ENCODE assay signal across 8 cellular contexts in genomic region chr9:121201738-121202533, GRCh38. TPM values are rescaled to one million over a fixed set of nuclear protein-coding genes. Genes with fewer than 3 reads are reported as not detected.
DNase-seq lines count a peak whose midpoint lies in the region; ATAC-seq and TF ChIP-seq lines count a peak whose summit lies in the region.

Gene RAB14, minus strand, starts transcription at chr9:121201869. Its CDS starts 8,457 bp downstream, at chr9:121193412.

- no peaks in the 10 kb centered on the region for H3K36me3 ChIP-seq in CD8-positive, alpha-beta T cell (ENCODE audit: insufficient read depth, low read length)
- H3K36me3 ChIP-seq in right lobe of liver: no peaks in the 10 kb centered on the region

- 5% methylated on average over 11 of the region's 55 CpGs for WGBS in right lobe of liver (ENCODE audit: insufficient coverage, low coverage, low lambda C conversion rate, missing lambda C conversion rate)

- H3K36me3 Mint-ChIP-seq in CD8-positive, alpha-beta T cell: peaks cover 9% of the 10 kb centered on the region
- H3K36me3 Mint-ChIP-seq in activated CD4-positive, alpha-beta memory T cell treated with anti-CD3 and anti-CD28 coated beads for 36 hours: peaks cover 3% of the 10 kb centered on the region

- H3K4me3 ChIP-seq in CD8-positive, alpha-beta T cell (ENCODE audit: low read depth, low read length): peak within 1 kb of the TSS; percentile 77
- H3K4me3 ChIP-seq in dorsolateral prefrontal cortex: peak within 1 kb of the TSS; percentile 68 to 98 (median 88)
- peak within 1 kb of the TSS; percentile 67 to 82 (median 79) for H3K4me3 ChIP-seq in right lobe of liver

- POLR2A ChIA-PET in CD8-positive, alpha-beta T cell (lab: Charles Lee): interaction anchor here (0.7 to 1.6 kb wide), 7 partner anchors 9 to 409 kb away, joined by 3 to 14 read pairs (median 4); partner anchors contain the start of gene FBXW2
- POLR2A ChIA-PET in activated CD4-positive, alpha-beta memory T cell treated with anti-CD3 and anti-CD28 coated beads for 36 hours (lab: Charles Lee): interaction anchor here (0.6 to 1.5 kb wide), 5 partner anchors 9 to 409 kb away, joined by 4 to 7 read pairs (median 4); partner anchors contain the start of gene FBXW2

- CTCF ChIA-PET in CD8-positive, alpha-beta T cell (lab: Charles Lee): interaction anchor here (0.6 to 1.5 kb wide), 4 partner anchors 11 to 222 kb away, joined by 3 to 12 read pairs (median 4); no protein-coding TSS in a partner anchor
- CTCF ChIA-PET in activated CD4-positive, alpha-beta memory T cell treated with anti-CD3 and anti-CD28 coated beads for 36 hours (lab: Charles Lee): interaction anchor here (0.7 to 3.4 kb wide), 10 partner anchors 9 to 582 kb away, joined by 3 to 29 read pairs (median 3); no protein-coding TSS in a partner anchor

- DNase-seq in CD8-positive, alpha-beta T cell: peak; percentile 100
- DNase-seq in HK-2 (ENCODE audit: unreplicated experiment) (peak; percentile 99), NCI-H82 treated with DMSO at 0.1 percent for 48 hours (lab: John Stamatoyannopoulos, UW; ENCODE audit: unreplicated experiment) (peak; percentile 96), dorsolateral prefrontal cortex (peak; percentile 98 to 99 (median 99)), right lobe of liver (peak; percentile 100)
- peak; percentile 100 for DNase-seq in activated CD4-positive, alpha-beta memory T cell treated with anti-CD3 and anti-CD28 coated beads for 36 hours
- DNase-seq in stimulated activated CD4-positive, alpha-beta T cell treated with anti-CD3 and anti-CD28 coated beads, Interleukin-4, amount 100 ng/mL, for 4 hours: peak; percentile 100

- intact Hi-C loops in CD8-positive, alpha-beta T cell (cut with DNase I, micrococcal nuclease): loop anchor here (1.0 to 5.0 kb wide), 14 partner anchors 11 to 625 kb away; partner anchors contain the start of genes FBXW2 (in 2 of the 2), MEGF9 (in 2 of the 2), PSMD5 (in 2 of the 2) and STOM (in 2 of the 2)
- intact Hi-C loops in activated CD4-positive, alpha-beta memory T cell treated with anti-CD3 and anti-CD28 coated beads for 36 hours (cut with micrococcal nuclease): loop anchor here (1.0 to 5.0 kb wide), 7 partner anchors 81 to 622 kb away; partner anchors contain the start of genes CDK5RAP2, CNTRL, FBXW2 and PSMD5
- intact Hi-C loops in dorsolateral prefrontal cortex (cut with DNase I): loop anchor here (2.0 to 5.0 kb wide), 3 partner anchors 65 to 170 kb away; partner anchors contain the start of genes CNTRL (in 1 of the 2), GSN (in 1 of the 2) and STOM (in 1 of the 2)
- intact Hi-C loops in right lobe of liver (cut with DNase I): no loop called here

- no peaks in the 10 kb centered on the region for H3K27me3 ChIP-seq in CD8-positive, alpha-beta T cell (ENCODE audit: insufficient read depth, low read length)
- H3K27me3 ChIP-seq in dorsolateral prefrontal cortex: no peaks in the 10 kb centered on the region
- H3K27me3 ChIP-seq in right lobe of liver: no peaks in the 10 kb centered on the region

- H3K4me1 Mint-ChIP-seq in CD8-positive, alpha-beta T cell (ENCODE audit: low read depth): peaks cover 53% of the 10 kb centered on the region
- H3K4me1 Mint-ChIP-seq in activated CD4-positive, alpha-beta memory T cell treated with anti-CD3 and anti-CD28 coated beads for 36 hours (ENCODE audit: low read depth): peaks cover 39% of the 10 kb centered on the region

- H3K9me3 Mint-ChIP-seq in CD8-positive, alpha-beta T cell: no peaks in the 10 kb centered on the region
- H3K9me3 Mint-ChIP-seq in activated CD4-positive, alpha-beta memory T cell treated with anti-CD3 and anti-CD28 coated beads for 36 hours: no peaks in the 10 kb centered on the region

- peak within 1 kb of the TSS; percentile 96 for H3K4me3 Mint-ChIP-seq in CD8-positive, alpha-beta T cell
- peak within 1 kb of the TSS; percentile 90 for H3K4me3 Mint-ChIP-seq in activated CD4-positive, alpha-beta memory T cell treated with anti-CD3 and anti-CD28 coated beads for 36 hours

- peak within 1 kb of the TSS; percentile 79 for H3K27ac ChIP-seq in CD8-positive, alpha-beta T cell (ENCODE audit: low read depth, low read length)
- H3K27ac ChIP-seq in dorsolateral prefrontal cortex (peak within 1 kb of the TSS; percentile 47 to 98 (median 92)), right lobe of liver (peak within 1 kb of the TSS; percentile 89 to 92 (median 91))

- no peak for TF ChIP-seq CTCF in CD8-positive, alpha-beta T cell (IDR thresholded peaks at IDR 0.05)
- TF ChIP-seq CTCF in dorsolateral prefrontal cortex (IDR thresholded peaks at IDR 0.05 in 54 of 56, conservative IDR thresholded peaks at IDR 0.05 in 2 of 56; ENCODE audit: low read depth in 1 of 56, partially characterized antibody in 56 of 56) (peak; percentile 29 to 86 (median 68)), right lobe of liver (IDR thresholded peaks at IDR 0.05) (peak; percentile 47 to 80 (median 54))

- peaks cover 41% of the 10 kb centered on the region for H3K4me1 ChIP-seq in CD8-positive, alpha-beta T cell (ENCODE audit: insufficient read depth, low read length)
- peaks cover 0 to 25% (median 7%) of the 10 kb centered on the region in 4 donors for H3K4me1 ChIP-seq in right lobe of liver

- peak within 1 kb of the TSS; percentile 97 for H3K27ac Mint-ChIP-seq in CD8-positive, alpha-beta T cell
- peak within 1 kb of the TSS; percentile 95 for H3K27ac Mint-ChIP-seq in activated CD4-positive, alpha-beta memory T cell treated with anti-CD3 and anti-CD28 coated beads for 36 hours

- ATAC-seq in CD8-positive, alpha-beta T cell: peak; percentile 90
- ATAC-seq in GM19452 (IDR thresholded peaks at IDR 0.05; ENCODE audit: unreplicated experiment): peak; percentile 83
- ATAC-seq in right lobe of liver: peak; percentile 89 to 95 (median 92)

- peak; percentile 63 for TF ChIP-seq POLR2A in right lobe of liver (IDR thresholded peaks at IDR 0.05)

- no peaks in the 10 kb centered on the region for H3K27me3 Mint-ChIP-seq in CD8-positive, alpha-beta T cell (ENCODE audit: low read depth)
- no peaks in the 10 kb centered on the region for H3K27me3 Mint-ChIP-seq in activated CD4-positive, alpha-beta memory T cell treated with anti-CD3 and anti-CD28 coated beads for 36 hours

- H3K9me3 ChIP-seq in CD8-positive, alpha-beta T cell (ENCODE audit: low read length): no peaks in the 10 kb centered on the region
- H3K9me3 ChIP-seq in right lobe of liver: no peaks in the 10 kb centered on the region

RNA-seq across cellular contexts. Expression of gene RAB14, which starts in this region (rescaled TPM):
- 10 to 100 TPM; 58.8 to 60.4 TPM for total RNA-seq in CD8-positive, alpha-beta T cell
- 10 to 100 TPM; 58.2 to 58.5 TPM for total RNA-seq in activated CD4-positive, alpha-beta memory T cell treated with anti-CD3 and anti-CD28 coated beads for 36 hours
- total RNA-seq in dorsolateral prefrontal cortex (100 to 1,000 TPM in 55 of 120 experiments, 10 to 100 TPM in 65; 57.6 to 139 (median 99.3) TPM), right lobe of liver (10 to 100 TPM; 29.0 to 65.1 (median 53.5) TPM)

Comparison
In these comparisons a context has a peak if more than half of its experiments do, and no peak if none do; other contexts are left out.
1. Peak in every context shown above with its lines: DNase-seq, ATAC-seq, H3K4me3 ChIP-seq and H3K27ac ChIP-seq.
2. intact Hi-C loops: an anchor here in CD8-positive, alpha-beta T cell (1.0 to 5.0 kb wide), activated CD4-positive, alpha-beta memory T cell treated with anti-CD3 and anti-CD28 coated beads for 36 hours (1.0 to 5.0 kb wide) and dorsolateral prefrontal cortex (2.0 to 5.0 kb wide); none called in right lobe of liver.